Comparison of ENCODE assay signal across 31 cellular contexts in genomic region chr6:18707714-18708439, GRCh38.
"Had no signal": no experiment of that assay in that cellular context is flagged by ENCODE, and none has a peak within 500 bp of the region (broad histone marks: within the 10 kb centered on the region; RNA-seq: fewer than 3 reads in every experiment).

No MANE protein-coding gene starts in this region.

- H3K27ac Mint-ChIP-seq: activated B cell treated with CpG ODN at 0.5 μM for 24 hours; activated CD4-positive, alpha-beta memory T cell treated with anti-CD3 and anti-CD28 coated beads for 36 hours; activated CD4-positive, alpha-beta T cell treated with anti-CD3 and anti-CD28 coated beads, Interleukin-2, amount 10 ng/mL, durations not matched to agents 24 days and 14 days; activated naive CD8-positive, alpha-beta T cell; activated T-cell treated with anti-CD3 and anti-CD28 coated beads, Interleukin-2, amount 50 U/mL, for 24 hours; activated T-cell treated with anti-CD3 and anti-CD28 coated beads, Interleukin-2, amount 50 U/mL, for 72 hours; activated T-helper 17 cell treated with anti-CD3 and anti-CD28 coated beads, Interleukin-2, amount 50 U/mL, for 72 hours; effector memory CD8-positive, alpha-beta T cell; T-helper 17 cell; T-helper 2 cell treated with Interferon-gamma antibody and Interleukin-4, amounts not matched to agents 5 μg/mL and 100 μg/mL, for 36 hours had no signal

- ATAC-seq: activated CD4-positive, CD25-positive, alpha-beta regulatory T cell treated with anti-CD3 and anti-CD28 coated beads, Interleukin-2, amount 50 U/mL, for 24 hours; activated T-cell treated with anti-CD3 and anti-CD28 coated beads, Interleukin-2, amount 50 U/mL, for 72 hours; activated T-helper 17 cell treated with anti-CD3 and anti-CD28 coated beads, Interleukin-2, amount 50 U/mL, for 72 hours; body of pancreas; effector memory CD8-positive, alpha-beta T cell; heart left ventricle; T-helper 17 cell had no signal

- H3K4me1 ChIP-seq: body of pancreas, esophagus muscularis mucosa, heart left ventricle had no signal

- H3K27me3 ChIP-seq: body of pancreas, esophagus muscularis mucosa, heart left ventricle had no signal

- H3K36me3 ChIP-seq: esophagus muscularis mucosa, heart left ventricle, WERI-Rb-1 had no signal

- H3K9me3 Mint-ChIP-seq: activated CD4-positive, alpha-beta memory T cell treated with anti-CD3 and anti-CD28 coated beads for 36 hours; T-helper 2 cell treated with Interferon-gamma antibody and Interleukin-4, amounts not matched to agents 5 μg/mL and 100 μg/mL, for 36 hours had no signal

- H3K27ac ChIP-seq: body of pancreas, esophagus muscularis mucosa, heart left ventricle, WERI-Rb-1 had no signal

- DNase-seq: activated B cell treated with CpG ODN at 0.5 μM for 24 hours; activated CD4-positive, alpha-beta memory T cell treated with anti-CD3 and anti-CD28 coated beads for 36 hours; activated CD4-positive, alpha-beta T cell treated with anti-CD3 and anti-CD28 coated beads, Interleukin-2, amount 10 ng/mL, durations not matched to agents 24 days and 14 days; activated CD8-positive, alpha-beta memory T cell treated with anti-CD3 and anti-CD28 coated beads, Interleukin-2, amount 50 U/mL, for 48 hours; activated effector memory CD4-positive, alpha-beta T cell treated with Interleukin-2 at 50 U/mL for 16 hours; activated gamma-delta T cell treated with Interleukin-2 at 50 U/mL for 16 hours; activated naive CD4-positive, alpha-beta T cell treated with anti-CD3 and anti-CD28 coated beads, Interleukin-2, amount 50 U/mL, for 16 hours; activated naive CD4-positive, alpha-beta T cell treated with Interleukin-2 at 50 U/mL for 16 hours; activated T-cell treated with anti-CD3 and anti-CD28 coated beads for 4 hours; activated T-cell treated with anti-CD3 and anti-CD28 coated beads, Interleukin-2, amount 50 U/mL, for 24 hours; activated T-cell treated with anti-CD3 and anti-CD28 coated beads, Interleukin-2, amount 50 U/mL, for 72 hours; amniotic stem cell; body of pancreas; caudate nucleus; cortex of kidney; dermis blood vessel endothelial cell; effector CD4-positive, alpha-beta T cell; effector memory CD8-positive, alpha-beta T cell; erythroblast; foreskin fibroblast; glutamatergic neuron; heart left ventricle; T-helper 1 cell; T-helper 17 cell; T1000; WERI-Rb-1 had no signal

- H3K4me1 Mint-ChIP-seq: activated B cell treated with CpG ODN at 0.5 μM for 24 hours; activated CD4-positive, alpha-beta T cell treated with anti-CD3 and anti-CD28 coated beads, Interleukin-2, amount 10 ng/mL, durations not matched to agents 24 days and 14 days; activated T-helper 17 cell treated with anti-CD3 and anti-CD28 coated beads, Interleukin-2, amount 50 U/mL, for 72 hours; T-helper 17 cell had no signal

- H3K36me3 Mint-ChIP-seq: activated CD4-positive, alpha-beta memory T cell treated with anti-CD3 and anti-CD28 coated beads for 36 hours; activated naive CD8-positive, alpha-beta T cell had no signal

- H3K27me3 Mint-ChIP-seq: activated B cell treated with CpG ODN at 0.5 μM for 24 hours; activated CD4-positive, alpha-beta memory T cell treated with anti-CD3 and anti-CD28 coated beads for 36 hours; activated CD4-positive, alpha-beta T cell treated with anti-CD3 and anti-CD28 coated beads, Interleukin-2, amount 10 ng/mL, durations not matched to agents 24 days and 14 days; activated naive CD8-positive, alpha-beta T cell; activated T-cell treated with anti-CD3 and anti-CD28 coated beads, Interleukin-2, amount 50 U/mL, for 24 hours; activated T-helper 17 cell treated with anti-CD3 and anti-CD28 coated beads, Interleukin-2, amount 50 U/mL, for 72 hours; effector memory CD8-positive, alpha-beta T cell; T-helper 17 cell had no signal

- H3K9me3 ChIP-seq: body of pancreas, esophagus muscularis mucosa, heart left ventricle had no signal

- H3K4me3 Mint-ChIP-seq: activated B cell treated with CpG ODN at 0.5 μM for 24 hours; activated CD4-positive, alpha-beta memory T cell treated with anti-CD3 and anti-CD28 coated beads for 36 hours; activated CD4-positive, alpha-beta T cell treated with anti-CD3 and anti-CD28 coated beads, Interleukin-2, amount 10 ng/mL, durations not matched to agents 24 days and 14 days; activated naive CD8-positive, alpha-beta T cell; activated T-cell treated with anti-CD3 and anti-CD28 coated beads, Interleukin-2, amount 50 U/mL, for 24 hours; activated T-cell treated with anti-CD3 and anti-CD28 coated beads, Interleukin-2, amount 50 U/mL, for 72 hours; activated T-helper 17 cell treated with anti-CD3 and anti-CD28 coated beads, Interleukin-2, amount 50 U/mL, for 72 hours; effector memory CD8-positive, alpha-beta T cell; T-helper 17 cell; T-helper 2 cell treated with Interferon-gamma antibody and Interleukin-4, amounts not matched to agents 5 μg/mL and 100 μg/mL, for 36 hours had no signal

- H3K4me3 ChIP-seq: body of pancreas, esophagus muscularis mucosa, heart left ventricle had no signal
